18 cellular contexts compared by ENCODE assay signal in the genomic region with DNA sequence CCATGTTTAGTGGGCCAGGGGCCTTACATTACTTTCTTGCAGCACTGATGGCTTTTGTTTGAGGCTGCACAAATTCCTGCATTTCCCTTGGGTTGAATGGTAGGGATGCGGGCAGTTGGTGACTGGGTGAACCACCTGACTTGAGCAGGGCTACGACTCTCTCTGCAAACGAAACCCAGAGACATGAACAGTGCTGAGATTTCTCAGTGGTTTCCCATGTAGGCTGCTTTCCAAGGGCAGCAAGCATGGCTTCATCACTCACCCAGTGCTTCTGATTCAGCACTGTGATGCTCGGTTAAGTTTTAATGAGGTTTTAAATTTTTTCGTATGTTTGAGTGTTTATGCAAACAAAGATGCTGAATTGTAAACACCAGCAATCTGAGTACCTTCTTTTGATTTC.
"Had no signal": no experiment of that assay in that cellular context is flagged by ENCODE, and none has a peak within 500 bp of the region (broad histone marks: within the 10 kb centered on the region; RNA-seq: fewer than 3 reads in every experiment).

No MANE protein-coding gene starts in this region.

- DNase-seq: activated B cell treated with CpG ODN at 0.5 μM for 24 hours; activated CD4-positive, alpha-beta T cell treated with anti-CD3 and anti-CD28 coated beads, Interleukin-2, amount 10 ng/mL, durations not matched to agents 24 days and 14 days; activated CD8-positive, alpha-beta T cell treated with anti-CD3 and anti-CD28 coated beads for 36 hours; activated naive CD4-positive, alpha-beta T cell treated with anti-CD3 and anti-CD28 coated beads for 36 hours; activated T-cell treated with anti-CD3 and anti-CD28 coated beads, Interleukin-2, amount 50 U/mL, for 24 hours; body of pancreas; dorsolateral prefrontal cortex; islet precursor cell; nephron progenitor cell; nucleus accumbens; retina; spleen; stimulated activated CD4-positive, alpha-beta T cell treated with anti-CD3 and anti-CD28 coated beads, Interleukin-4, amount 100 ng/mL, for 4 hours; upper lobe of left lung had no signal

- H3K4me1 Mint-ChIP-seq: activated B cell treated with CpG ODN at 0.5 μM for 24 hours; nephron progenitor cell; stimulated activated memory B cell treated with anti-CD40 and anti-IgM and Interleukin-4, amounts not matched to agents 10 μg/mL and 1 μg/mL and 100 μg/mL, for 72 hours had no signal

- H3K4me3 Mint-ChIP-seq: activated B cell treated with CpG ODN at 0.5 μM for 24 hours; activated CD4-positive, alpha-beta T cell treated with anti-CD3 and anti-CD28 coated beads, Interleukin-2, amount 10 ng/mL, durations not matched to agents 24 days and 14 days; activated CD8-positive, alpha-beta T cell treated with anti-CD3 and anti-CD28 coated beads for 36 hours; activated naive CD4-positive, alpha-beta T cell treated with anti-CD3 and anti-CD28 coated beads for 36 hours; activated T-cell treated with anti-CD3 and anti-CD28 coated beads, Interleukin-2, amount 50 U/mL, for 24 hours; nephron progenitor cell; stimulated activated memory B cell treated with anti-CD40 and anti-IgM and Interleukin-4, amounts not matched to agents 10 μg/mL and 1 μg/mL and 100 μg/mL, for 72 hours; T-helper 2 cell treated with Interferon-gamma antibody and Interleukin-4, amounts not matched to agents 5 μg/mL and 100 μg/mL, for 36 hours had no signal

- H3K27ac ChIP-seq: body of pancreas, dorsolateral prefrontal cortex, epithelial cell of prostate, spleen, thoracic aorta, upper lobe of left lung had no signal

- H3K27me3 ChIP-seq: body of pancreas, dorsolateral prefrontal cortex, spleen, upper lobe of left lung had no signal

- H3K9me3 ChIP-seq: body of pancreas, spleen, thoracic aorta, upper lobe of left lung had no signal

- H3K27me3 Mint-ChIP-seq: activated B cell treated with CpG ODN at 0.5 μM for 24 hours; activated CD4-positive, alpha-beta T cell treated with anti-CD3 and anti-CD28 coated beads, Interleukin-2, amount 10 ng/mL, durations not matched to agents 24 days and 14 days; activated CD8-positive, alpha-beta T cell treated with anti-CD3 and anti-CD28 coated beads for 36 hours; activated T-cell treated with anti-CD3 and anti-CD28 coated beads, Interleukin-2, amount 50 U/mL, for 24 hours; stimulated activated memory B cell treated with anti-CD40 and anti-IgM and Interleukin-4, amounts not matched to agents 10 μg/mL and 1 μg/mL and 100 μg/mL, for 72 hours had no signal

- H3K4me1 ChIP-seq: body of pancreas, spleen, upper lobe of left lung had no signal

- H3K36me3 ChIP-seq: upper lobe of left lung had no signal

- H3K4me3 ChIP-seq: body of pancreas, dorsolateral prefrontal cortex, spleen, thoracic aorta, upper lobe of left lung had no signal

- ATAC-seq: activated CD8-positive, alpha-beta T cell treated with anti-CD3 and anti-CD28 coated beads for 36 hours; body of pancreas; stimulated activated memory B cell treated with anti-CD40 and anti-IgM and Interleukin-4, amounts not matched to agents 10 μg/mL and 1 μg/mL and 100 μg/mL, for 72 hours had no signal

- H3K27ac Mint-ChIP-seq: activated B cell treated with CpG ODN at 0.5 μM for 24 hours; activated CD8-positive, alpha-beta T cell treated with anti-CD3 and anti-CD28 coated beads for 36 hours; activated naive CD4-positive, alpha-beta T cell treated with anti-CD3 and anti-CD28 coated beads for 36 hours; activated T-cell treated with anti-CD3 and anti-CD28 coated beads, Interleukin-2, amount 50 U/mL, for 24 hours; stimulated activated memory B cell treated with anti-CD40 and anti-IgM and Interleukin-4, amounts not matched to agents 10 μg/mL and 1 μg/mL and 100 μg/mL, for 72 hours; T-helper 2 cell treated with Interferon-gamma antibody and Interleukin-4, amounts not matched to agents 5 μg/mL and 100 μg/mL, for 36 hours had no signal

- H3K9me3 Mint-ChIP-seq: activated T-cell treated with anti-CD3 and anti-CD28 coated beads, Interleukin-2, amount 50 U/mL, for 24 hours; stimulated activated memory B cell treated with anti-CD40 and anti-IgM and Interleukin-4, amounts not matched to agents 10 μg/mL and 1 μg/mL and 100 μg/mL, for 72 hours had no signal
